ENCODE assay signal across 10 cellular contexts in the genomic region with DNA sequence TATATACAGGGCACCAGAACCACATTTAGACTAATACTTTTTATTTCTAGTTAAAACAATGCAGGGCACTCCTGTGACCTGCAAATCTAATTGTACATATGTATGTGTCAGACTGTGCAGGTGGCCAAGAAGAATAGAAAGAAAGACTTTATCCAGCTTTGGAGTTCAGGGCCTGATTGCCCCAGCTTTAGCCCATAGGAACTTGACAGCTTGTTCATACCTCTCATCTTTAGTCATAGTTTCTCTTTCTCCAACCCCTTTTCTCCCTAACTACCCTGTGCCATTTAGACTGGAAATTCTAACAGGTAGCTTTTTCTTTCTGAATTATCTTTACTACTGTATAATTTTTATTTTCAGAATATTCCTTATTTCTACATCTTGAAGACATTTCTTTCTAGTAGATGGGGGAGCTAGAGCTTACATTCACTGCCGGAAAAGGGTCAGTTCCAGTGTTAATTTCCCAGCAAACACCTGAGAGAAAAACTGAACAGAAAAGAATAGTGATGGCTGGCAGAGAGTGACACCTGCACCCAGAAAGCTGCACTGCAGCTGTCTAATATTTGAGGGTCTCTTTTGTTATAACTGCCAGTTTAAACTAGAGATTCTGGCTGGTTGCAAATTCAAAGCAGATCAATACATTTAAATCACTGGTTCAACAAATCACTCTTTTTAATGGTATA. TPM values are rescaled to one million over a fixed set of nuclear protein-coding genes. Genes with fewer than 3 reads are reported as not detected.
A peak's percentile ranks its signal among the peaks of the same experiment; 100 is the strongest.
DNase-seq lines count a peak whose midpoint lies in the region; ATAC-seq and TF ChIP-seq lines count a peak whose summit lies in the region.
"Had no signal": no experiment of that assay in that cellular context is flagged by ENCODE, and none has a peak within 500 bp of the region (broad histone marks: within the 10 kb centered on the region; RNA-seq: fewer than 3 reads in every experiment).

No MANE protein-coding gene starts in this region.

- H3K36me3 Mint-ChIP-seq in MCF 10A (ENCODE audit: insufficient read depth, unreplicated experiment) = peaks cover 60% of the 10 kb centered on the region

- in situ Hi-C loops in Panc1 (cut with HindIII; ENCODE audit: low pct_unique_long_range_greater_than_20kb, low sequenced_read_pairs) (no loop called here), transverse colon (cut with MboI; ENCODE audit: low pct_ligation_motif_present in 1 of 4, low pct_unique_long_range_greater_than_20kb in 1 of 4, low sequenced_read_pairs in 3 of 4) (no loop called here)

- H3K36me3 ChIP-seq in breast epithelium = no peaks in the 10 kb centered on the region
- H3K36me3 ChIP-seq in Panc1 (ENCODE audit: control insufficient read depth, insufficient read depth, low read length) = peaks cover 51% of the 10 kb centered on the region
- H3K36me3 ChIP-seq in transverse colon = no peaks in the 10 kb centered on the region

- H3K27ac ChIP-seq in breast epithelium (no peak overlapping the region), Panc1 (ENCODE audit: low read length) (no peak overlapping the region), transverse colon (peak overlapping the region; percentile 78 to 85 (median 84))

- H3K4me3 ChIP-seq in breast epithelium (no peak overlapping the region), Panc1 (ENCODE audit: low read depth in 2 of 2, low read length in 2 of 2) (no peak overlapping the region), fibroblast of mammary gland (ENCODE audit: control insufficient read depth, low read depth, low read length) (no peak overlapping the region), transverse colon (no peak overlapping the region)

- TF ChIP-seq POLR2A in breast epithelium (IDR thresholded peaks at IDR 0.05) = no peak
- TF ChIP-seq POLR2A in transverse colon (IDR thresholded peaks at IDR 0.05) = no peak

- peaks cover 37% of the 10 kb centered on the region for H3K4me1 Mint-ChIP-seq in MCF 10A (ENCODE audit: insufficient read depth, unreplicated experiment)

- H3K9me3 Mint-ChIP-seq in MCF 10A (ENCODE audit: unreplicated experiment) = no peaks in the 10 kb centered on the region

- H3K27me3 Mint-ChIP-seq in MCF 10A (ENCODE audit: insufficient read depth, unreplicated experiment) = no peaks in the 10 kb centered on the region

- WGBS in transverse colon (ENCODE audit: low coverage in 1 of 2), 2 donors = 40 to 63% methylated on average over 1 of the region's 1 CpG

- H3K27me3 ChIP-seq in breast epithelium (no peaks in the 10 kb centered on the region), Panc1 (ENCODE audit: control insufficient read depth, insufficient read depth, low read length) (no peaks in the 10 kb centered on the region), transverse colon (no peaks in the 10 kb centered on the region)

- H3K4me3 Mint-ChIP-seq in MCF 10A (ENCODE audit: unreplicated experiment) = no peak overlapping the region

- H3K27ac Mint-ChIP-seq in MCF 10A (ENCODE audit: low read depth, unreplicated experiment) = peak overlapping the region; percentile 61

- TF ChIP-seq CTCF in MCF 10A (IDR thresholded peaks at IDR 0.05; ENCODE audit: unreplicated experiment) = no peak
- no peak for TF ChIP-seq CTCF in breast epithelium (IDR thresholded peaks at IDR 0.05)
- peak; percentile 28; the same call in 1 of the 2 replicates for TF ChIP-seq CTCF in Panc1 (IDR thresholded peaks at IDR 0.05)
- TF ChIP-seq CTCF in fibroblast of mammary gland (conservative IDR thresholded peaks at IDR 0.05; ENCODE audit: control insufficient read depth, insufficient read depth, low read depth, low read length) = peak; percentile 4
- no peak for TF ChIP-seq CTCF in transverse colon (IDR thresholded peaks at IDR 0.05)

- no peaks in the 10 kb centered on the region for H3K4me1 ChIP-seq in breast epithelium
- H3K4me1 ChIP-seq in Panc1 (ENCODE audit: control insufficient read depth, insufficient read depth, low read length) = peaks cover 66% of the 10 kb centered on the region
- peaks cover 49 to 98% (median 78%) of the 10 kb centered on the region in 4 donors for H3K4me1 ChIP-seq in transverse colon

- TF ChIP-seq EP300 in transverse colon (IDR thresholded peaks at IDR 0.05; ENCODE audit: low read depth) = no peak

- BruUV-seq in MCF 10A (replicated peaks; lab: Mats Ljungman, UMichigan) (no TSS peak), Panc1 (replicated peaks; lab: Mats Ljungman, UMichigan) (no TSS peak)

- H3K9me3 ChIP-seq in breast epithelium = no peaks in the 10 kb centered on the region
- H3K9me3 ChIP-seq in Panc1 (ENCODE audit: control insufficient read depth, insufficient read depth, low read depth, low read length) = no peaks in the 10 kb centered on the region
- no peaks in the 10 kb centered on the region for H3K9me3 ChIP-seq in transverse colon

- intact Hi-C loops in MCF 10A (cut with micrococcal nuclease) = no loop called here
- intact Hi-C loops in breast epithelium (cut with DNase I; ENCODE audit: low total_unique reads) = no loop called here
- intact Hi-C loops in Panc1 (cut with micrococcal nuclease; ENCODE audit: unreplicated experiment) = no loop called here
- intact Hi-C loops in transverse colon (cut with DNase I; ENCODE audit: low total_unique reads) = loop anchor here (10.0 kb wide), 1 partner anchor 54 kb away; the partner anchor contains the start of gene CLDN19
- intact Hi-C loops in posterior cingulate gyrus (cut with DNase I) = no loop called here

- DNase-seq in MCF 10A (ENCODE audit: unreplicated experiment) (peak; percentile 23), breast epithelium (ENCODE audit: low spot score in 2 of 2) (no peak), Panc1 (ENCODE audit: low read depth, low spot score) (no peak), fibroblast of mammary gland (ENCODE audit: low read depth) (no peak), transverse colon (no peak), posterior cingulate gyrus (no peak)
- DNase-seq: KBM-7, nucleus accumbens had no signal

- ATAC-seq in Panc1 = no peak
- ATAC-seq in GM19395 (IDR thresholded peaks at IDR 0.05; ENCODE audit: unreplicated experiment) = no peak
- ATAC-seq in GM21515 (IDR thresholded peaks at IDR 0.05; ENCODE audit: unreplicated experiment) = no peak

- CTCF ChIA-PET in MCF 10A (lab: Yijun Ruan, JAX) (interaction anchor here (0.6 to 1.6 kb wide), 5 partner anchors 9 to 1215 kb away, joined by 3 to 7 read pairs (median 4); partner anchors contain the start of gene YBX1), Panc1 (lab: Charles Lee) (no interaction called here)

- POLR2A ChIA-PET in MCF 10A (lab: Yijun Ruan, JAX) (interaction anchor here (0.8 to 6.8 kb wide), 5 partner anchors 9 to 77 kb away, joined by 3 to 78 read pairs (median 4); partner anchors contain the start of gene YBX1), Panc1 (lab: Charles Lee) (interaction anchor here (0.6 kb wide), 1 partner anchor 465 kb away, joined by 3 read pairs; no protein-coding TSS in a partner anchor)

RNA-seq across cellular contexts. Expression of gene YBX1, which starts 8.4 kb away (rescaled TPM):
- total RNA-seq in MCF 10A (2022) (1,134 and 1,200 TPM in 2 replicates), breast epithelium (100 to 1,000 TPM; 332 to 694 (median 485) TPM), Panc1 (2021; ENCODE audit: unreplicated experiment) (908 TPM), transverse colon (100 to 1,000 TPM; 288 to 403 (median 380) TPM)
- 1,132 TPM for polyA plus RNA-seq in Panc1 (2012; ENCODE audit: insufficient read length)

RNA-seq across cellular contexts. Expression of gene PPIH, which starts 32.4 kb away (rescaled TPM):
- total RNA-seq in MCF 10A (2022) (52.4 and 55.9 TPM in 2 replicates), breast epithelium (10 to 100 TPM; 21.6 to 37.9 (median 24.6) TPM), Panc1 (2021; ENCODE audit: unreplicated experiment) (78.5 TPM), transverse colon (10 to 100 TPM in 3 of 4 donors, not detected in 1; 16.9 to 26.5 (median 24.6) TPM)
- 60.0 TPM for polyA plus RNA-seq in Panc1 (2012; ENCODE audit: insufficient read length)

RNA-seq across cellular contexts. Expression of gene CLDN19, which starts 49.4 kb away (rescaled TPM):
- total RNA-seq in MCF 10A (2022) (not detected in 2 replicates), breast epithelium (1 to 10 TPM in 2 of 3 donors, not detected in 1; 2.9 to 3.1 TPM), Panc1 (2021; ENCODE audit: unreplicated experiment) (0.05 TPM), transverse colon (under 1 TPM in 1 of 4 donors, not detected in 3; 0.27 TPM)
- polyA plus RNA-seq in Panc1 (2012; ENCODE audit: insufficient read length) = not detected

Comparison
In these comparisons a context has a peak if more than half of its experiments do, and no peak if none do; other contexts are left out.
1. CTCF ChIP-seq: peak in Panc1 (single experiment) and fibroblast of mammary gland (single experiment); none in MCF 10A (single experiment), breast epithelium (0 of 3) and transverse colon (0 of 5).
2. H3K27ac ChIP-seq: peak in transverse colon (4 of 4); none in breast epithelium (0 of 2) and Panc1 (single experiment).